Comparison of ENCODE assay signal across 15 cellular contexts in genomic region chr4:122548452-122548851, GRCh38.
DNase-seq lines count a peak whose midpoint lies in the region; ATAC-seq and TF ChIP-seq lines count a peak whose summit lies in the region.
"Had no signal": no experiment of that assay in that cellular context is flagged by ENCODE, and none has a peak within 500 bp of the region (broad histone marks: within the 10 kb centered on the region; RNA-seq: fewer than 3 reads in every experiment).

No MANE protein-coding gene starts in this region.

- POLR2A ChIA-PET in activated CD4-positive, alpha-beta T cell treated with anti-CD3 and anti-CD28 coated beads for 36 hours (lab: Charles Lee), result no interaction called here
- POLR2A ChIA-PET in activated naive CD8-positive, alpha-beta T cell treated with anti-CD3 and anti-CD28 coated beads, Interleukin-2, amount 10 ng/mL, durations not matched to agents 7 days and 5 days (lab: Charles Lee), result no interaction called here

- H3K9me3 ChIP-seq in left lung, result no peaks in the 10 kb centered on the region
- no peaks in the 10 kb centered on the region for H3K9me3 ChIP-seq in left ventricle myocardium inferior (replicated peaks)
- H3K9me3 ChIP-seq: A549 had no signal

- no peaks in the 10 kb centered on the region for H3K36me3 ChIP-seq in left lung
- no peaks in the 10 kb centered on the region for H3K36me3 ChIP-seq in left ventricle myocardium inferior

- H3K4me3 ChIP-seq in left lung, result no peak overlapping the region
- no peak overlapping the region for H3K4me3 ChIP-seq in left ventricle myocardium inferior
- H3K4me3 ChIP-seq: A549, PC-9, skin epidermis had no signal

- no peaks in the 10 kb centered on the region for H3K9me3 Mint-ChIP-seq in activated CD4-positive, alpha-beta T cell treated with anti-CD3 and anti-CD28 coated beads for 36 hours (ENCODE audit: low read depth)
- H3K9me3 Mint-ChIP-seq in activated naive CD8-positive, alpha-beta T cell treated with anti-CD3 and anti-CD28 coated beads, Interleukin-2, amount 10 ng/mL, durations not matched to agents 7 days and 5 days, result peaks cover 2% of the 10 kb centered on the region
- no peaks in the 10 kb centered on the region for H3K9me3 Mint-ChIP-seq in osteocyte (ENCODE audit: unreplicated experiment)
- H3K9me3 Mint-ChIP-seq: CD4-positive, alpha-beta memory T cell had no signal

- DNase-seq in activated CD4-positive, alpha-beta T cell treated with anti-CD3 and anti-CD28 coated beads for 36 hours, result peak; percentile 46
- no peak for DNase-seq in activated CD4-positive, alpha-beta T cell treated with anti-CD3 and anti-CD28 coated beads for 4 hours
- peak; percentile 85 for DNase-seq in OCI-M1 (lab: John Stamatoyannopoulos, UW)
- no peak for DNase-seq in activated naive CD8-positive, alpha-beta T cell treated with anti-CD3 and anti-CD28 coated beads, Interleukin-2, amount 10 ng/mL, durations not matched to agents 7 days and 5 days
- no peak for DNase-seq in left lung
- DNase-seq in osteocyte (ENCODE audit: extremely low spot score, unreplicated experiment), result no peak
- DNase-seq in left ventricle myocardium inferior, result no peak
- DNase-seq in HT-29 (ENCODE audit: low spot score), result no peak
- DNase-seq: CD4-positive, alpha-beta memory T cell; foreskin keratinocyte; midbrain; nucleus accumbens; PC-9 had no signal

- CTCF ChIA-PET in activated CD4-positive, alpha-beta T cell treated with anti-CD3 and anti-CD28 coated beads for 36 hours (lab: Charles Lee), result no interaction called here

- intact Hi-C loops in activated CD4-positive, alpha-beta T cell treated with anti-CD3 and anti-CD28 coated beads for 36 hours (cut with DNase I, micrococcal nuclease), result loop anchor here in 1 of 2 experiments (10.0 kb wide), 1 partner anchor 394 kb away; the partner anchor contains the start of gene BLTP1
- intact Hi-C loops in left lung (cut with DNase I) (no loop called here), left ventricle myocardium inferior (cut with micrococcal nuclease) (no loop called here)

- TF ChIP-seq CTCF in left lung (IDR thresholded peaks at IDR 0.05), result no peak
- TF ChIP-seq CTCF in osteocyte (IDR thresholded peaks at IDR 0.05), result no peak
- TF ChIP-seq CTCF in left ventricle myocardium inferior (IDR thresholded peaks at IDR 0.05; ENCODE audit: borderline replicate concordance), result no peak

- H3K27ac ChIP-seq in left lung (no peak overlapping the region), left ventricle myocardium inferior (replicated peaks) (no peak overlapping the region)
- H3K27ac ChIP-seq: A549, foreskin keratinocyte, PC-9, skin epidermis had no signal

- peak; percentile 82 for ATAC-seq in activated CD4-positive, alpha-beta T cell treated with anti-CD3 and anti-CD28 coated beads for 36 hours
- ATAC-seq in activated naive CD8-positive, alpha-beta T cell treated with anti-CD3 and anti-CD28 coated beads, Interleukin-2, amount 10 ng/mL, durations not matched to agents 7 days and 5 days (ENCODE audit: low read depth), result peak; percentile 86
- ATAC-seq in left lung, result peak; percentile 60
- ATAC-seq: A549, foreskin keratinocyte had no signal

- H3K36me3 Mint-ChIP-seq in activated CD4-positive, alpha-beta T cell treated with anti-CD3 and anti-CD28 coated beads for 36 hours (ENCODE audit: low read depth), result peaks cover 14% of the 10 kb centered on the region
- peaks cover 3% of the 10 kb centered on the region for H3K36me3 Mint-ChIP-seq in activated naive CD8-positive, alpha-beta T cell treated with anti-CD3 and anti-CD28 coated beads, Interleukin-2, amount 10 ng/mL, durations not matched to agents 7 days and 5 days
- H3K36me3 Mint-ChIP-seq in osteocyte (ENCODE audit: unreplicated experiment), result no peaks in the 10 kb centered on the region
- H3K36me3 Mint-ChIP-seq: CD4-positive, alpha-beta memory T cell had no signal

- H3K27ac Mint-ChIP-seq in activated CD4-positive, alpha-beta T cell treated with anti-CD3 and anti-CD28 coated beads for 36 hours, result peak overlapping the region; percentile 82
- no peak overlapping the region for H3K27ac Mint-ChIP-seq in activated naive CD8-positive, alpha-beta T cell treated with anti-CD3 and anti-CD28 coated beads, Interleukin-2, amount 10 ng/mL, durations not matched to agents 7 days and 5 days
- H3K27ac Mint-ChIP-seq in osteocyte (ENCODE audit: unreplicated experiment), result no peak overlapping the region
- H3K27ac Mint-ChIP-seq: CD4-positive, alpha-beta memory T cell had no signal

- H3K27me3 ChIP-seq in left lung, result no peaks in the 10 kb centered on the region
- H3K27me3 ChIP-seq in left ventricle myocardium inferior (ENCODE audit: low read depth), result no peaks in the 10 kb centered on the region

- peaks cover 88% of the 10 kb centered on the region for H3K4me1 Mint-ChIP-seq in activated CD4-positive, alpha-beta T cell treated with anti-CD3 and anti-CD28 coated beads for 36 hours
- H3K4me1 Mint-ChIP-seq in activated naive CD8-positive, alpha-beta T cell treated with anti-CD3 and anti-CD28 coated beads, Interleukin-2, amount 10 ng/mL, durations not matched to agents 7 days and 5 days, result peaks cover 13% of the 10 kb centered on the region
- no peaks in the 10 kb centered on the region for H3K4me1 Mint-ChIP-seq in osteocyte (ENCODE audit: unreplicated experiment)

- H3K27me3 Mint-ChIP-seq in activated CD4-positive, alpha-beta T cell treated with anti-CD3 and anti-CD28 coated beads for 36 hours, result no peaks in the 10 kb centered on the region
- H3K27me3 Mint-ChIP-seq in activated naive CD8-positive, alpha-beta T cell treated with anti-CD3 and anti-CD28 coated beads, Interleukin-2, amount 10 ng/mL, durations not matched to agents 7 days and 5 days, result no peaks in the 10 kb centered on the region
- peaks cover 38% of the 10 kb centered on the region for H3K27me3 Mint-ChIP-seq in osteocyte (ENCODE audit: unreplicated experiment)
- H3K27me3 Mint-ChIP-seq: CD4-positive, alpha-beta memory T cell had no signal

- no peaks in the 10 kb centered on the region for H3K4me1 ChIP-seq in left lung
- H3K4me1 ChIP-seq in left ventricle myocardium inferior, result no peaks in the 10 kb centered on the region
- H3K4me1 ChIP-seq: A549, foreskin keratinocyte had no signal

- H3K4me3 Mint-ChIP-seq in activated CD4-positive, alpha-beta T cell treated with anti-CD3 and anti-CD28 coated beads for 36 hours, result peak overlapping the region; percentile 71
- H3K4me3 Mint-ChIP-seq in activated naive CD8-positive, alpha-beta T cell treated with anti-CD3 and anti-CD28 coated beads, Interleukin-2, amount 10 ng/mL, durations not matched to agents 7 days and 5 days, result no peak overlapping the region
- H3K4me3 Mint-ChIP-seq in osteocyte (ENCODE audit: unreplicated experiment), result no peak overlapping the region
- H3K4me3 Mint-ChIP-seq: CD4-positive, alpha-beta memory T cell had no signal

Comparison
In these comparisons a context has a peak if more than half of its experiments do, and no peak if none do; other contexts are left out.
1. DNase-seq: peak in activated CD4-positive, alpha-beta T cell treated with anti-CD3 and anti-CD28 coated beads for 36 hours (single experiment) and OCI-M1 (single experiment); none in activated CD4-positive, alpha-beta T cell treated with anti-CD3 and anti-CD28 coated beads for 4 hours (0 of 2), activated naive CD8-positive, alpha-beta T cell treated with anti-CD3 and anti-CD28 coated beads, Interleukin-2, amount 10 ng/mL, durations not matched to agents 7 days and 5 days (single experiment), left lung (0 of 2), osteocyte (single experiment), left ventricle myocardium inferior (single experiment) and HT-29 (single experiment).
2. Peak in every context shown above with its lines, with median percentiles within 50 percentile points of each other: ATAC-seq.